ENCODE assay signal across 18 cellular contexts in genomic region chr4:118842055-118842454, GRCh38. TPM values are rescaled to one million over a fixed set of nuclear protein-coding genes. Genes with fewer than 3 reads are reported as not detected.
DNase-seq lines count a peak whose midpoint lies in the region; ATAC-seq and TF ChIP-seq lines count a peak whose summit lies in the region.
"Had no signal": no experiment of that assay in that cellular context is flagged by ENCODE, and none has a peak within 500 bp of the region (broad histone marks: within the 10 kb centered on the region; RNA-seq: fewer than 3 reads in every experiment).

No MANE protein-coding gene starts in this region.

- no TSS peak for BruUV-seq in IMR-90 (replicated peaks; lab: Mats Ljungman, UMichigan)

- no peak overlapping the region for H2BK15ac ChIP-seq in IMR-90 (ENCODE audit: low read depth, low read length)

- H3K4ac ChIP-seq in IMR-90 (ENCODE audit: low read depth, low read length) = no peak overlapping the region

- H4K91ac ChIP-seq in IMR-90 (ENCODE audit: insufficient read depth, low read depth, low read length) = no peak overlapping the region

- H2BK120ac ChIP-seq in IMR-90 (ENCODE audit: low read depth, low read length) = no peak overlapping the region

- intact Hi-C loops in IMR-90 (cut with micrococcal nuclease) (no loop called here), uterus (cut with DNase I; ENCODE audit: low total_unique reads) (no loop called here)

- no peak overlapping the region for H3K9ac ChIP-seq in IMR-90 (ENCODE audit: low read depth, low read length)

- H3K27ac ChIP-seq in IMR-90 (ENCODE audit: insufficient read depth, low read length) = no peak overlapping the region
- H3K27ac ChIP-seq in uterus = no peak overlapping the region
- H3K27ac ChIP-seq: esophagus squamous epithelium, thoracic aorta had no signal

- in situ Hi-C loops in IMR-90 (cut with MboI; ENCODE audit: low sequenced_read_pairs) (no loop called here), astrocyte of the spinal cord (cut with HindIII; ENCODE audit: low sequenced_read_pairs) (no loop called here)

- H3K27me3 ChIP-seq in IMR-90 (ENCODE audit: control insufficient read depth, insufficient read depth, low read length) (no peaks in the 10 kb centered on the region), kidney epithelial cell (ENCODE audit: control insufficient read depth, insufficient read depth, low read length) (no peaks in the 10 kb centered on the region), uterus (no peaks in the 10 kb centered on the region)
- H3K27me3 ChIP-seq: esophagus squamous epithelium had no signal

- H4K20me1 ChIP-seq in IMR-90 (ENCODE audit: insufficient read depth, low read length) = no peaks in the 10 kb centered on the region

- TF ChIP-seq CTCF in IMR-90 (conservative IDR thresholded peaks at IDR 0.05; ENCODE audit: low read depth, low read length) (no peak), astrocyte of the spinal cord (IDR thresholded peaks at IDR 0.05; ENCODE audit: low read depth, low read length) (no peak), kidney epithelial cell (IDR thresholded peaks at IDR 0.05; ENCODE audit: insufficient read depth, low read length, poor library complexity, severe bottlenecking) (no peak), uterus (IDR thresholded peaks at IDR 0.05) (no peak)

- no peak overlapping the region for H3K56ac ChIP-seq in IMR-90 (ENCODE audit: extremely low read depth, insufficient read depth, low read length)

- no peak overlapping the region for H2BK5ac ChIP-seq in IMR-90 (ENCODE audit: low read depth, low read length, poor library complexity, severe bottlenecking)

- no CpG with 5 or more reads among the region's 3 CpGs for WGBS in IMR-90 (ENCODE audit: extremely low coverage in 2 of 2, insufficient read length in 1 of 2), 2 experiments

- CTCF ChIA-PET in IMR-90 (lab: Yijun Ruan, JAX) = interaction anchor here (1.5 kb wide), 1 partner anchor 18 kb away, joined by 4 read pairs; no protein-coding TSS in a partner anchor

- no peak overlapping the region for H2BK20ac ChIP-seq in IMR-90 (ENCODE audit: low read depth, low read length)

- H3K9me1 ChIP-seq in IMR-90 (ENCODE audit: insufficient read depth, low read length) = 0 out of 2 replicates have a peak, but pooled peaks cover 3% of the 10 kb centered on the region

- H3K36me3 ChIP-seq in IMR-90 (ENCODE audit: control insufficient read depth, insufficient read depth, low read length) (no peaks in the 10 kb centered on the region), kidney epithelial cell (ENCODE audit: control insufficient read depth, insufficient read depth, low read length) (peaks cover 2% of the 10 kb centered on the region), uterus (no peaks in the 10 kb centered on the region)
- H3K36me3 ChIP-seq: esophagus squamous epithelium, thoracic aorta had no signal

- H3K18ac ChIP-seq in IMR-90 (ENCODE audit: low read depth, low read length) = no peak overlapping the region

- dilution Hi-C loops in IMR-90 (cut with HindIII; ENCODE audit: low sequenced_read_pairs, unreplicated experiment) = no loop called here

- DNase-seq in ELR (ENCODE audit: low read depth) = peak; percentile 90
- DNase-seq in IMR-90 = peak; percentile 82
- DNase-seq in astrocyte of the spinal cord (ENCODE audit: low read depth, low spot score) = peak; percentile 73
- DNase-seq in kidney epithelial cell (ENCODE audit: low read depth) = peak; percentile 76
- DNase-seq in uterus = no peak
- DNase-seq in cerebellum (ENCODE audit: low spot score) = no peak
- DNase-seq in activated gamma-delta T cell treated with Interleukin-2 at 50 U/mL for 16 hours = no peak
- DNase-seq: activated CD4-positive, alpha-beta memory T cell treated with anti-CD3 and anti-CD28 coated beads, Interleukin-2, amount 10 ng/mL, durations not matched to agents 7 days and 5 days; activated T-cell treated with anti-CD3 and anti-CD28 coated beads, Interleukin-2, amount 50 U/mL, for 24 hours; esophagus squamous epithelium; GF-D8; MM.1S; naive thymus-derived CD4-positive, alpha-beta T cell; stimulated activated CD8-positive, alpha-beta memory T cell treated with anti-CD3 and anti-CD28 coated beads, Interleukin-4, amount 100 ng/mL, for 48 hours; T-cell had no signal

- H3K4me3 ChIP-seq in IMR-90 (ENCODE audit: insufficient read depth, low read depth, low read length) = no peak overlapping the region
- H3K4me3 ChIP-seq in astrocyte of the spinal cord (ENCODE audit: low read depth, low read length) = no peak overlapping the region
- no peak overlapping the region for H3K4me3 ChIP-seq in kidney epithelial cell (ENCODE audit: low read depth, low read length)
- no peak overlapping the region for H3K4me3 ChIP-seq in uterus
- H3K4me3 ChIP-seq: esophagus squamous epithelium, smooth muscle cell, thoracic aorta had no signal

- peaks cover 0 to 7% of the 10 kb centered on the region in 2 experiments; a peak in 1 of 4 replicates for H3K79me1 ChIP-seq in IMR-90 (ENCODE audit: low read depth in 1 of 2, low read length in 2 of 2)

- no peak for TF ChIP-seq RAD21 in IMR-90 (IDR thresholded peaks at IDR 0.05; ENCODE audit: low read length)

- H2AK9ac ChIP-seq in IMR-90 (replicated peaks; ENCODE audit: low read depth, low read length, poor library complexity) = no peak overlapping the region

- no peak overlapping the region for H3K14ac ChIP-seq in IMR-90 (replicated peaks; ENCODE audit: low read depth, low read length)

- POLR2A ChIA-PET in IMR-90 (lab: Charles Lee; ENCODE audit: unreplicated experiment) = no interaction called here

- 0 out of 2 replicates have a peak, but pooled peaks cover 2% of the 10 kb centered on the region for H3K4me1 ChIP-seq in IMR-90 (ENCODE audit: control insufficient read depth, insufficient read depth, low read length)
- H3K4me1 ChIP-seq in uterus = no peaks in the 10 kb centered on the region
- H3K4me1 ChIP-seq: esophagus squamous epithelium had no signal

- no peak overlapping the region for H3K23ac ChIP-seq in IMR-90 (ENCODE audit: low read depth, low read length)

- H3K9me3 ChIP-seq in IMR-90 (ENCODE audit: control insufficient read depth, insufficient read depth, low read length) (no peaks in the 10 kb centered on the region), uterus (no peaks in the 10 kb centered on the region)
- H3K9me3 ChIP-seq: esophagus squamous epithelium, thoracic aorta had no signal

- H4K5ac ChIP-seq in IMR-90 (ENCODE audit: low read depth, low read length) = no peak overlapping the region

- H3K4me2 ChIP-seq in IMR-90 (ENCODE audit: low read depth, low read length) = peak overlapping the region; percentile 37; the same call in 1 of the 2 replicates
- H3K4me2 ChIP-seq: smooth muscle cell had no signal

- H4K8ac ChIP-seq in IMR-90 (ENCODE audit: low read depth in 2 of 2, low read length in 2 of 2) = no peak overlapping the region

- no peak overlapping the region for H2AK5ac ChIP-seq in IMR-90 (ENCODE audit: low read depth, low read length)

- no peak overlapping the region for H2AFZ ChIP-seq in IMR-90 (replicated peaks; ENCODE audit: low read length, poor library complexity)

- ATAC-seq in IMR-90 (ENCODE audit: low read depth) = peak; percentile 53; the same call in 1 of the 2 replicates
- ATAC-seq in HG03457 (IDR thresholded peaks at IDR 0.05; ENCODE audit: unreplicated experiment) = no peak
- ATAC-seq: naive thymus-derived CD4-positive, alpha-beta T cell; T-cell had no signal

- TF ChIP-seq POLR2A in IMR-90 (IDR thresholded peaks at IDR 0.05; ENCODE audit: low read depth, low read length) (no peak), uterus (IDR thresholded peaks at IDR 0.05) (no peak)

TF ChIP-seq in IMR-90, 13 proteins besides CTCF, POLR2A, EP300 and RAD21 (continues in another document):
- peak; percentile 29; the same call in 1 of the 2 replicates for TF ChIP-seq BHLHE40 (IDR thresholded peaks at IDR 0.05; ENCODE audit: low read depth, low read length)
- TF ChIP-seq FOS (IDR thresholded peaks at IDR 0.05; ENCODE audit: low read depth, low read length) = no peak
- TF ChIP-seq NFE2L2 (IDR thresholded peaks at IDR 0.05; ENCODE audit: low read depth, low read length) = no peak
- no peak for TF ChIP-seq SMC3 (IDR thresholded peaks at IDR 0.05; ENCODE audit: low read depth, low read length)
- TF ChIP-seq ELK1 (IDR thresholded peaks at IDR 0.05; ENCODE audit: borderline replicate concordance, low read depth, low read length) = no peak
- no peak for TF ChIP-seq MXI1 (IDR thresholded peaks at IDR 0.05; ENCODE audit: borderline replicate concordance, low read depth, low read length)
- no peak for TF ChIP-seq USF2 (IDR thresholded peaks at IDR 0.05; ENCODE audit: low read depth, low read length)
- peak; percentile 36 for TF ChIP-seq RCOR1 (IDR thresholded peaks at IDR 0.05; ENCODE audit: insufficient replicate concordance, low read length)
- peak; percentile 96 for TF ChIP-seq MAFK (IDR thresholded peaks at IDR 0.05; ENCODE audit: low read depth, low read length)

RNA-seq across cellular contexts. Expression of gene SEC24D, which starts 6.1 kb away (rescaled TPM):
- 93.2 and 98.9 TPM in 2 replicates for total RNA-seq in IMR-90 (2012; rRNA removed)
- 86.0 and 111 TPM in 2 replicates for polyA plus RNA-seq in IMR-90 (2012; rRNA removed)
- 45.5 and 78.9 TPM in 2 replicates for polyA plus RNA-seq in IMR-90 (2012; cell fraction: cytosol; rRNA removed)
- 130 and 134 TPM in 2 replicates for polyA plus RNA-seq in IMR-90 (2012; cell fraction: nucleus; rRNA removed; ENCODE audit: low replicate concordance)
- 48.5 and 52.4 TPM in 2 replicates for total RNA-seq in kidney epithelial cell
- total RNA-seq in uterus = 100 to 1,000 TPM in 1 of 4 donors, 10 to 100 TPM in 3; 26.1 to 107 (median 61.0) TPM
- total RNA-seq in cerebellum = 18.5 TPM

RNA-seq across cellular contexts. Expression of gene SYNPO2, which starts 46.6 kb away (rescaled TPM):
- total RNA-seq in IMR-90 (2012; rRNA removed) = 1.7 and 1.8 TPM in 2 replicates
- 0.89 and 0.99 TPM in 2 replicates for polyA plus RNA-seq in IMR-90 (2012; rRNA removed)
- polyA plus RNA-seq in IMR-90 (2012; cell fraction: cytosol; rRNA removed) = 0.35 and 0.53 TPM in 2 replicates
- 0.58 and 1.6 TPM in 2 replicates for polyA plus RNA-seq in IMR-90 (2012; cell fraction: nucleus; rRNA removed; ENCODE audit: low replicate concordance)
- total RNA-seq in kidney epithelial cell = 0.42 and 0.68 TPM in 2 replicates
- total RNA-seq in uterus = 100 to 1,000 TPM; 144 to 400 (median 228) TPM
- total RNA-seq in cerebellum = 8.8 TPM

Comparison
In these comparisons a context has a peak if more than half of its experiments do, and no peak if none do; other contexts are left out.
1. DNase-seq: peak in ELR (single experiment), IMR-90 (single experiment), astrocyte of the spinal cord (single experiment) and kidney epithelial cell (single experiment); none in uterus (0 of 2), cerebellum (single experiment) and activated gamma-delta T cell treated with Interleukin-2 at 50 U/mL for 16 hours (single experiment).
2. RNA of gene SYNPO2, which starts 46.6 kb away (total RNA-seq): 144 to 400 TPM in uterus; 8.8 TPM in cerebellum (single experiment), 1.7 to 1.8 TPM in IMR-90 and 0.42 to 0.68 TPM in kidney epithelial cell; every median in the first group is over 10 times any median in the second.